In the genomic region with DNA sequence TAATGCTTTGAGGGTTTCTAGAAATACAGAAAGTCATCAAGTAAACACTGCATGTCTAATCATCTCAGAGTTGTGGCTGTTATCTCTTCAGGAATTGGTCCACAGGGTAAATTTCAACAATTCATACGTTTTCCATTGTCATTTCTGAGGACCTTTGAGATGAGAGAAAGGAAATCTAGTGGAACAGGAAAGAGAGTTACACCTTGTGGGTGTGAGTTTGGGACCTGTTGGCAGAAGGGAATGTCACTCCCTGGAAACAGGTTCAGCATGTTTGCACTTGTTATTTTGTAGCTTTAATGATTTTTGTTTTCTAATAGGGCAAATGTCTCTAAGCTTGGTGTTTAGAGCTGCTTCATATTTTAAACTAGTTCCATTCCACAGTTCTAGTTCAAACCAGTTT, we compare ENCODE assay signal across 28 cellular contexts. TPM values are rescaled to one million over a fixed set of nuclear protein-coding genes. Genes with fewer than 3 reads are reported as not detected.
DNase-seq lines count a peak whose midpoint lies in the region; ATAC-seq and TF ChIP-seq lines count a peak whose summit lies in the region.
"Had no signal": no experiment of that assay in that cellular context is flagged by ENCODE, and none has a peak within 500 bp of the region (broad histone marks: within the 10 kb centered on the region; RNA-seq: fewer than 3 reads in every experiment).

No MANE protein-coding gene starts in this region.

- DNase-seq in CD8-positive, alpha-beta T cell: no peak
- DNase-seq in epithelial cell of esophagus (ENCODE audit: low read depth): peak; percentile 61
- DNase-seq in psoas muscle: no peak
- DNase-seq in activated naive CD4-positive, alpha-beta T cell treated with anti-CD3 and anti-CD28 coated beads for 36 hours: no peak
- DNase-seq in sciatic nerve (ENCODE audit: low spot score): no peak
- DNase-seq: activated CD4-positive, alpha-beta T cell treated with anti-CD3 and anti-CD28 coated beads, Interleukin-2, amount 10 ng/mL, durations not matched to agents 7 days and 5 days; activated T-cell treated with anti-CD3 and anti-CD28 coated beads, Interleukin-2, amount 50 U/mL, for 4 hours; gastrocnemius medialis; KG1; lower lobe of right lung; MV-4-11; NCI-H1436 treated with DMSO at 0.1 percent for 48 hours; NCI-H2081 treated with DMSO at 0.1 percent for 48 hours; NCI-H226; NCI-H69; retina; SJCRH30; small intestine; stimulated activated naive CD4-positive, alpha-beta T cell treated with Interleukin-2 at 50 U/mL for 16 hours; T1000; thyroid gland had no signal

- no peak for ATAC-seq in CD8-positive, alpha-beta T cell
- no peak for ATAC-seq in psoas muscle
- ATAC-seq in sciatic nerve: no peak
- no peak for ATAC-seq in HG02678 (IDR thresholded peaks at IDR 0.05; ENCODE audit: unreplicated experiment)
- ATAC-seq: activated T-cell treated with anti-CD3 and anti-CD28 coated beads, Interleukin-2, amount 50 U/mL, for 4 hours; gastrocnemius medialis; GM12878; lower lobe of right lung; WTC11 had no signal

- H3K27me3 Mint-ChIP-seq in CD8-positive, alpha-beta T cell (ENCODE audit: low read depth): no peaks in the 10 kb centered on the region
- peaks cover 2% of the 10 kb centered on the region for H3K27me3 Mint-ChIP-seq in activated naive CD4-positive, alpha-beta T cell treated with anti-CD3 and anti-CD28 coated beads for 36 hours (ENCODE audit: low read depth)
- H3K27me3 Mint-ChIP-seq: activated CD4-positive, alpha-beta T cell treated with anti-CD3 and anti-CD28 coated beads, Interleukin-2, amount 10 ng/mL, durations not matched to agents 7 days and 5 days; dendritic cell treated with granulocyte-macrophage colony-stimulating factor and Interleukin-4, amounts not matched to agents 40 ng/mL and 50 ng/mL, for 4 days had no signal

- TF ChIP-seq CTCF in CD8-positive, alpha-beta T cell (IDR thresholded peaks at IDR 0.05): no peak
- TF ChIP-seq CTCF in Loucy (conservative IDR thresholded peaks at IDR 0.05; ENCODE audit: low read length): no peak
- TF ChIP-seq CTCF in epithelial cell of esophagus (IDR thresholded peaks at IDR 0.05; ENCODE audit: insufficient read depth, low read depth, low read length, missing control alignments): no peak
- no peak for TF ChIP-seq CTCF in psoas muscle (IDR thresholded peaks at IDR 0.05)

- CTCF ChIA-PET in CD8-positive, alpha-beta T cell (lab: Charles Lee): interaction anchor here (1.0 to 1.1 kb wide), 3 partner anchors 8 to 17 kb away, joined by 3 to 4 read pairs (median 3); a partner anchor contains a TSS
- CTCF ChIA-PET in activated naive CD4-positive, alpha-beta T cell treated with anti-CD3 and anti-CD28 coated beads for 36 hours (lab: Charles Lee): interaction anchor here (1.0 kb wide), 1 partner anchor 16 kb away, joined by 5 read pairs; a partner anchor contains a TSS

- H3K36me3 Mint-ChIP-seq in CD8-positive, alpha-beta T cell: peaks cover 49% of the 10 kb centered on the region
- peaks cover 17% of the 10 kb centered on the region for H3K36me3 Mint-ChIP-seq in activated naive CD4-positive, alpha-beta T cell treated with anti-CD3 and anti-CD28 coated beads for 36 hours (ENCODE audit: low read depth)

- no peaks in the 10 kb centered on the region for H3K9me3 ChIP-seq in CD8-positive, alpha-beta T cell (ENCODE audit: low read length)
- H3K9me3 ChIP-seq in Loucy (ENCODE audit: insufficient read depth, low read depth, low read length) (no peaks in the 10 kb centered on the region), psoas muscle (no peaks in the 10 kb centered on the region)
- H3K9me3 ChIP-seq: BLaER1, gastrocnemius medialis, lower lobe of right lung, SJCRH30, thyroid gland had no signal

- POLR2A ChIA-PET in CD8-positive, alpha-beta T cell (lab: Charles Lee): interaction anchor here (0.6 kb wide), 1 partner anchor 7 kb away, joined by 3 read pairs; no protein-coding TSS in a partner anchor

- H3K27ac ChIP-seq in CD8-positive, alpha-beta T cell (ENCODE audit: low read depth, low read length): no peak overlapping the region
- H3K27ac ChIP-seq in psoas muscle: peak overlapping the region; percentile 67
- H3K27ac ChIP-seq: BLaER1, lower lobe of right lung, SJCRH30 had no signal

- peaks cover 38% of the 10 kb centered on the region for H3K79me2 ChIP-seq in Loucy (ENCODE audit: insufficient read depth, low read length)

- peaks cover 15% of the 10 kb centered on the region for H4K20me1 ChIP-seq in Loucy (ENCODE audit: insufficient read depth, low read length, poor library complexity, severe bottlenecking)

- H2AFZ ChIP-seq in Loucy (ENCODE audit: low read length): no peak overlapping the region

- peaks cover 25% of the 10 kb centered on the region for H3K36me3 ChIP-seq in CD8-positive, alpha-beta T cell (ENCODE audit: insufficient read depth, low read length)
- H3K36me3 ChIP-seq in Loucy (ENCODE audit: insufficient read depth, low read length) (peaks cover 5% of the 10 kb centered on the region; the same call in 1 of the 2 replicates), psoas muscle (ENCODE audit: insufficient read depth in 1 of 2, low read depth in 1 of 2) (peaks cover 6 to 52% of the 10 kb centered on the region in 2 donors)

- no peak overlapping the region for H3K4me3 ChIP-seq in CD8-positive, alpha-beta T cell (ENCODE audit: low read depth, low read length)
- H3K4me3 ChIP-seq in Loucy (ENCODE audit: low read length, poor library complexity, severe bottlenecking) (no peak overlapping the region), epithelial cell of esophagus (ENCODE audit: low read length) (peak overlapping the region; percentile 14), psoas muscle (no peak overlapping the region)
- H3K4me3 ChIP-seq: BLaER1, gastrocnemius medialis, GM12878, lower lobe of right lung, SJCRH30, thyroid gland had no signal

- H3K9ac ChIP-seq in Loucy (ENCODE audit: low read depth, low read length, poor library complexity, severe bottlenecking): no peak overlapping the region
- H3K9ac ChIP-seq: BLaER1 had no signal

- H3K27me3 ChIP-seq in CD8-positive, alpha-beta T cell (ENCODE audit: insufficient read depth, low read length): no peaks in the 10 kb centered on the region
- H3K27me3 ChIP-seq in Loucy (ENCODE audit: insufficient read depth, low read length, poor library complexity, severe bottlenecking) (no peaks in the 10 kb centered on the region), psoas muscle (ENCODE audit: insufficient read depth in 3 of 3, low read length in 2 of 3) (no peaks in the 10 kb centered on the region)
- H3K27me3 ChIP-seq: BLaER1, gastrocnemius medialis, SJCRH30, thyroid gland had no signal

- peaks cover 35% of the 10 kb centered on the region for H3K4me1 Mint-ChIP-seq in CD8-positive, alpha-beta T cell (ENCODE audit: low read depth)
- H3K4me1 Mint-ChIP-seq in activated naive CD4-positive, alpha-beta T cell treated with anti-CD3 and anti-CD28 coated beads for 36 hours (ENCODE audit: low read depth): peaks cover 34% of the 10 kb centered on the region

- peak overlapping the region; percentile 32 for H3K27ac Mint-ChIP-seq in CD8-positive, alpha-beta T cell
- no peak overlapping the region for H3K27ac Mint-ChIP-seq in activated naive CD4-positive, alpha-beta T cell treated with anti-CD3 and anti-CD28 coated beads for 36 hours
- H3K27ac Mint-ChIP-seq: activated CD4-positive, alpha-beta T cell treated with anti-CD3 and anti-CD28 coated beads, Interleukin-2, amount 10 ng/mL, durations not matched to agents 7 days and 5 days; dendritic cell treated with granulocyte-macrophage colony-stimulating factor and Interleukin-4, amounts not matched to agents 40 ng/mL and 50 ng/mL, for 4 days; nephron; WTC11 had no signal

- H3K4me1 ChIP-seq in CD8-positive, alpha-beta T cell (ENCODE audit: insufficient read depth, low read length): peaks cover 24% of the 10 kb centered on the region
- H3K4me1 ChIP-seq in Loucy (ENCODE audit: insufficient read depth, low read length, poor library complexity, severe bottlenecking) (peaks cover 21% of the 10 kb centered on the region), psoas muscle (peaks cover 50% of the 10 kb centered on the region)
- H3K4me1 ChIP-seq: SJCRH30 had no signal

- no peaks in the 10 kb centered on the region for H3K9me2 ChIP-seq in Loucy (replicated peaks; ENCODE audit: low read depth, low read length)

- WGBS in psoas muscle, 3 donors: 56 to 68% (median 58%) methylated on average over 1 of the region's 1 CpG

- H3F3A ChIP-seq in Loucy (ENCODE audit: low read depth): no peaks in the 10 kb centered on the region

- H3K4me3 Mint-ChIP-seq in CD8-positive, alpha-beta T cell: no peak overlapping the region
- H3K4me3 Mint-ChIP-seq in activated naive CD4-positive, alpha-beta T cell treated with anti-CD3 and anti-CD28 coated beads for 36 hours: no peak overlapping the region
- H3K4me3 Mint-ChIP-seq: activated CD4-positive, alpha-beta T cell treated with anti-CD3 and anti-CD28 coated beads, Interleukin-2, amount 10 ng/mL, durations not matched to agents 7 days and 5 days; activated T-cell treated with anti-CD3 and anti-CD28 coated beads, Interleukin-2, amount 50 U/mL, for 4 hours; dendritic cell treated with granulocyte-macrophage colony-stimulating factor and Interleukin-4, amounts not matched to agents 40 ng/mL and 50 ng/mL, for 4 days; nephron; WTC11 had no signal

- no peaks in the 10 kb centered on the region for H3K9me3 Mint-ChIP-seq in CD8-positive, alpha-beta T cell
- no peaks in the 10 kb centered on the region for H3K9me3 Mint-ChIP-seq in activated naive CD4-positive, alpha-beta T cell treated with anti-CD3 and anti-CD28 coated beads for 36 hours
- H3K9me3 Mint-ChIP-seq: activated CD4-positive, alpha-beta T cell treated with anti-CD3 and anti-CD28 coated beads, Interleukin-2, amount 10 ng/mL, durations not matched to agents 7 days and 5 days; activated T-cell treated with anti-CD3 and anti-CD28 coated beads, Interleukin-2, amount 50 U/mL, for 4 hours; dendritic cell treated with granulocyte-macrophage colony-stimulating factor and Interleukin-4, amounts not matched to agents 40 ng/mL and 50 ng/mL, for 4 days; nephron; WTC11 had no signal

- intact Hi-C loops in CD8-positive, alpha-beta T cell (cut with DNase I, micrococcal nuclease): loop anchor here in 1 of 2 experiments (10.0 kb wide), 1 partner anchor 939 kb away; a partner anchor contains a TSS
- intact Hi-C loops in psoas muscle (cut with DNase I) (no loop called here), sciatic nerve (cut with DNase I) (no loop called here)
- intact Hi-C loops in activated naive CD4-positive, alpha-beta T cell treated with anti-CD3 and anti-CD28 coated beads for 36 hours (cut with micrococcal nuclease): no loop called here

- H3K4me2 ChIP-seq in Loucy (ENCODE audit: low read depth, low read length, poor library complexity, severe bottlenecking): peak overlapping the region; percentile 24
- H3K4me2 ChIP-seq: BLaER1 had no signal

RNA-seq across cellular contexts. Expression of a gene that starts 5.5 kb away (rescaled TPM):
- total RNA-seq in CD8-positive, alpha-beta T cell: 10 to 100 TPM; 66.3 to 68.0 TPM
- total RNA-seq in psoas muscle (10 to 100 TPM; 27.2 to 56.0 (median 34.0) TPM), sciatic nerve (39.4 TPM)
- 10 to 100 TPM; 19.8 to 39.1 (median 20.2) TPM for polyA plus RNA-seq in psoas muscle
- 10 to 100 TPM; 35.0 to 37.6 TPM for total RNA-seq in activated naive CD4-positive, alpha-beta T cell treated with anti-CD3 and anti-CD28 coated beads for 36 hours

RNA-seq across cellular contexts. Expression of a gene that starts 17.8 kb away (rescaled TPM):
- total RNA-seq in CD8-positive, alpha-beta T cell: 1 to 10 TPM; 5.0 to 6.8 TPM
- total RNA-seq in psoas muscle: under 1 TPM; 0.11 to 0.46 (median 0.32) TPM
- under 1 TPM in 2 of 3 donors, not detected in 1; 0.03 to 0.05 TPM for polyA plus RNA-seq in psoas muscle
- 1 to 10 TPM; 4.4 to 5.4 TPM for total RNA-seq in activated naive CD4-positive, alpha-beta T cell treated with anti-CD3 and anti-CD28 coated beads for 36 hours
- total RNA-seq in sciatic nerve: 1.9 TPM
- total RNA-seq: SJCRH30 had no signal

RNA-seq across cellular contexts. Expression of a gene that starts 20.3 kb away (rescaled TPM):
- 10 to 100 TPM; 36.2 to 40.4 TPM for total RNA-seq in CD8-positive, alpha-beta T cell
- total RNA-seq in psoas muscle (10 to 100 TPM; 61.5 to 89.9 (median 72.9) TPM), sciatic nerve (39.9 TPM)
- 100 to 1,000 TPM in 2 of 3 donors, 10 to 100 TPM in 1; 74.3 to 228 (median 120) TPM for polyA plus RNA-seq in psoas muscle
- total RNA-seq in activated naive CD4-positive, alpha-beta T cell treated with anti-CD3 and anti-CD28 coated beads for 36 hours: 10 to 100 TPM; 20.1 to 23.7 TPM

RNA-seq across cellular contexts. Expression of a gene that starts 54.2 kb away (rescaled TPM):
- total RNA-seq in CD8-positive, alpha-beta T cell: 10 to 100 TPM; 31.5 to 32.6 TPM
- 10 to 100 TPM; 13.9 to 16.3 (median 14.9) TPM for total RNA-seq in psoas muscle
- polyA plus RNA-seq in psoas muscle: 10 to 100 TPM in 1 of 3 donors, 1 to 10 TPM in 2; 5.7 to 19.6 (median 7.4) TPM
- total RNA-seq in activated naive CD4-positive, alpha-beta T cell treated with anti-CD3 and anti-CD28 coated beads for 36 hours: 1 to 10 TPM; 8.2 to 8.4 TPM
- total RNA-seq in sciatic nerve: 24.6 TPM
